ENCODE assay signal across 1 cellular context in genomic region chr12:47851303-47851952, GRCh38.
TF ChIP-seq lines count a peak whose summit lies in the region.

No MANE protein-coding gene starts in this region.

TF ChIP-seq in GM23338, 12 proteins besides CTCF, POLR2A, EP300 and RAD21:
- TF ChIP-seq ETS1 (IDR thresholded peaks at IDR 0.05) (no peak), JUNB (IDR thresholded peaks at IDR 0.05; ENCODE audit: unreplicated experiment) (no peak), POLR2AphosphoS5 (IDR thresholded peaks at IDR 0.05; ENCODE audit: low read depth) (no peak), REST (IDR thresholded peaks at IDR 0.05; ENCODE audit: unreplicated experiment) (no peak), EZH2 (IDR thresholded peaks at IDR 0.05; ENCODE audit: low read depth, unreplicated experiment) (no peak), ZNF462 (CRISPR knock-in tag; IDR thresholded peaks at IDR 0.05) (no peak), ZNF331 (CRISPR knock-in tag; IDR thresholded peaks at IDR 0.05; ENCODE audit: low read depth) (no peak), STAT1 (IDR thresholded peaks at IDR 0.05; ENCODE audit: unreplicated experiment) (no peak), EZH2phosphoT487 (IDR thresholded peaks at IDR 0.05; ENCODE audit: unreplicated experiment) (no peak), CREB1 (CRISPR knock-in tag; IDR thresholded peaks at IDR 0.05; ENCODE audit: low read depth) (no peak), ZNF114 (CRISPR knock-in tag; IDR thresholded peaks at IDR 0.05) (no peak)
